ENCODE assay signal across 11 cellular contexts in genomic region chr11:71639520-71639849, GRCh38. TPM values are rescaled to one million over a fixed set of nuclear protein-coding genes. Genes with fewer than 3 reads are reported as not detected.
DNase-seq lines count a peak whose midpoint lies in the region; ATAC-seq and TF ChIP-seq lines count a peak whose summit lies in the region.
"Not testable (repeated sequence)": the region's sequence is repeated elsewhere in the genome, so short reads cannot be mapped to it uniquely, and the experiment has no call there.
"Had no signal": no experiment of that assay in that cellular context is flagged by ENCODE, and none has a peak within 500 bp of the region (broad histone marks: within the 10 kb centered on the region; RNA-seq: fewer than 3 reads in every experiment).

No MANE protein-coding gene starts in this region.

- not testable (repeated sequence) for H3K27ac ChIP-seq in A673 (ENCODE audit: low read depth, low read length, poor library complexity, severe bottlenecking)

- BruUV-seq in A673 (replicated peaks; lab: Mats Ljungman, UMichigan), result not testable (repeated sequence)

- H3K4me1 Mint-ChIP-seq in T-cell, result peaks cover 0 to 11% (median 5%) of the 10 kb centered on the region in 3 donors
- not testable (repeated sequence) for H3K4me1 Mint-ChIP-seq in chondrocyte (ENCODE audit: low read depth); glutamatergic neuron (ENCODE audit: low read depth, unreplicated experiment); memory B cell

- not testable (repeated sequence) for H3K27me3 ChIP-seq in A673 (replicated peaks; ENCODE audit: insufficient read depth, low read depth, low read length, poor library complexity); skeletal muscle satellite cell (ENCODE audit: control insufficient read depth, insufficient read depth, low read length)

- H3K4me1 ChIP-seq in A673 (ENCODE audit: insufficient read depth, low read length, poor library complexity, severe bottlenecking); skeletal muscle satellite cell (ENCODE audit: control insufficient read depth, insufficient read depth, low read length): not testable (repeated sequence)

- not testable (repeated sequence) for H3K9me3 Mint-ChIP-seq in T-cell; chondrocyte (ENCODE audit: low read depth); glutamatergic neuron (ENCODE audit: unreplicated experiment); memory B cell

- H3K4me3 ChIP-seq in A673 (ENCODE audit: low read depth, low read length, poor library complexity, severe bottlenecking) (peak overlapping the region; percentile 34), skeletal muscle satellite cell (ENCODE audit: low read length) (peak overlapping the region; percentile 56)

- not testable (repeated sequence) for H3K36me3 Mint-ChIP-seq in T-cell; chondrocyte (ENCODE audit: low read depth); glutamatergic neuron (ENCODE audit: unreplicated experiment); memory B cell

- POLR2A ChIA-PET in A673 (lab: Charles Lee; ENCODE audit: low non-redundant PET); T-cell (lab: Charles Lee): not testable (repeated sequence)

- DNase-seq in A673 (ENCODE audit: low spot score) (peak; percentile 30), ELR (ENCODE audit: low read depth) (peak; percentile 1), NCI-H1105 treated with DMSO at 0.1 percent for 48 hours (lab: John Stamatoyannopoulos, UW) (peak; percentile 9), T-cell (peak in 2 of 34 experiments; percentile 10 to 26)
- DNase-seq in chondrocyte (ENCODE audit: low spot score); glutamatergic neuron; memory B cell (ENCODE audit: low spot score in 2 of 2): not testable (repeated sequence)

- H3K9me3 ChIP-seq in A673 (ENCODE audit: low read depth, low read length, poor library complexity, severe bottlenecking); skeletal muscle satellite cell (replicated peaks; ENCODE audit: low read length): not testable (repeated sequence)

- not testable (repeated sequence) for H3K36me3 ChIP-seq in A673 (ENCODE audit: insufficient read depth, low read length, poor library complexity, severe bottlenecking); skeletal muscle satellite cell (ENCODE audit: insufficient read depth, low read length)

- not testable (repeated sequence) for TF ChIP-seq CTCF in A673 (conservative IDR thresholded peaks at IDR 0.05; ENCODE audit: low read depth, low read length); glutamatergic neuron (IDR thresholded peaks at IDR 0.05; ENCODE audit: partially characterized antibody, unreplicated experiment)
- peak; percentile 44 for TF ChIP-seq CTCF in chondrocyte (IDR thresholded peaks at IDR 0.05)

- not testable (repeated sequence) for H3K9ac ChIP-seq in skeletal muscle satellite cell (ENCODE audit: low read depth, low read length)

- not testable (repeated sequence) for ATAC-seq in T-cell (replicated peaks in 1 of 4); memory B cell (ENCODE audit: low read depth)

- CTCF ChIA-PET in A673 (lab: Charles Lee); T-cell (lab: Charles Lee): not testable (repeated sequence)

- H3K27me3 Mint-ChIP-seq in T-cell (peaks cover 21 to 35% of the 10 kb centered on the region in 2 donors), chondrocyte (ENCODE audit: low read depth) (peaks cover 37% of the 10 kb centered on the region), glutamatergic neuron (ENCODE audit: unreplicated experiment) (peaks cover 15% of the 10 kb centered on the region), memory B cell (peaks cover 16% of the 10 kb centered on the region)

- peak overlapping the region; percentile 76 for H3K4me2 ChIP-seq in skeletal muscle satellite cell (ENCODE audit: low read length)

- intact Hi-C loops in A673 (cut with micrococcal nuclease; ENCODE audit: unreplicated experiment), result not testable (repeated sequence)

- H3K4me3 Mint-ChIP-seq in T-cell (peak overlapping the region; percentile 17 to 61 (median 31)), chondrocyte (ENCODE audit: unreplicated experiment) (peak overlapping the region; percentile 31), glutamatergic neuron (ENCODE audit: unreplicated experiment) (peak overlapping the region; percentile 25), memory B cell (peak overlapping the region; percentile 61)

- H3K27ac Mint-ChIP-seq in T-cell; chondrocyte (ENCODE audit: unreplicated experiment); glutamatergic neuron (ENCODE audit: unreplicated experiment); memory B cell: not testable (repeated sequence)

RNA-seq across cellular contexts. Expression of gene KRTAP5-11, which starts 56.8 kb away (rescaled TPM):
- total RNA-seq in A673 (2021), result not detected in 2 replicates
- total RNA-seq in T-cell, result not detected
- total RNA-seq in chondrocyte, result not detected in 3 replicates
- total RNA-seq in glutamatergic neuron (ENCODE audit: unreplicated experiment), result not detected
- total RNA-seq in skeletal muscle satellite cell (2012; rRNA removed), result not detected in 2 replicates
- total RNA-seq: activated CD4-positive, alpha-beta memory T cell treated with anti-CD3 and anti-CD28 coated beads for 36 hours; OCI-LY7; T-helper 2 cell treated with Interferon-gamma antibody and Interleukin-4, amounts not matched to agents 100 ng/mL and 5 ng/mL, for 36 hours had no signal
